In the genomic region with DNA sequence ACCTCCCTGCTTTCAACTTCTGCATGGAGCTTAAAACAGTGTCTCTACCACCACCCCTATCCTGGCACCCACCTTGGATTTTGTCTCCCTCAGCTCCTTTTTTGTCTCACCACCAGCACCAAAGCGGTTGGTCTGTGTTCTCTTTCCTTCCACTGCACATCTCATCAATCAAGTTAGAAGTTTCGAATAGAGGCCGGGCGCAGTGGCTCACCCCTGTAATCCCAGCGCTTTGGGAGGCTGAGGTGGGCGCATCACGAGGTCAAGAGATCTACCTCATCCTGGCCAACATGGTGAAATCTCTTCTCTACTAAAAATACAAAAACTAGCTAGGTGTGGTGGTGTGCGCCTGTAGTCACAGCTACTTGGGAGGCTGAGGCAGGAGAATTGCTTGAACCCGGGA, we compare ENCODE assay signal across 22 cellular contexts.
"Had no signal": no experiment of that assay in that cellular context is flagged by ENCODE, and none has a peak within 500 bp of the region (broad histone marks: within the 10 kb centered on the region; RNA-seq: fewer than 3 reads in every experiment).

No MANE protein-coding gene starts in this region.

- FAIRE-seq: islet of Langerhans, keratinocyte, kidney had no signal

- H3K9me3 Mint-ChIP-seq: immature natural killer cell, memory B cell, mesothelial cell of epicardium, naive B cell had no signal

- DNase-seq: hippocampal formation, hypothalamus, immature natural killer cell, islet precursor cell, kidney, kidney glomerular epithelial cell, left cardiac atrium, left colon, left lung, left ventricle myocardium inferior, left ventricle myocardium superior, lower lobe of right lung, mammary epithelial cell, mesenchymal stem cell, mesendoderm, midbrain, mucosa of descending colon, naive B cell had no signal

- H3K4me3 Mint-ChIP-seq: immature natural killer cell, memory B cell, mesothelial cell of epicardium had no signal

- H3K27ac Mint-ChIP-seq: immature natural killer cell, memory B cell, mesothelial cell of epicardium had no signal
